14 cellular contexts compared by ENCODE assay signal in the genomic region with DNA sequence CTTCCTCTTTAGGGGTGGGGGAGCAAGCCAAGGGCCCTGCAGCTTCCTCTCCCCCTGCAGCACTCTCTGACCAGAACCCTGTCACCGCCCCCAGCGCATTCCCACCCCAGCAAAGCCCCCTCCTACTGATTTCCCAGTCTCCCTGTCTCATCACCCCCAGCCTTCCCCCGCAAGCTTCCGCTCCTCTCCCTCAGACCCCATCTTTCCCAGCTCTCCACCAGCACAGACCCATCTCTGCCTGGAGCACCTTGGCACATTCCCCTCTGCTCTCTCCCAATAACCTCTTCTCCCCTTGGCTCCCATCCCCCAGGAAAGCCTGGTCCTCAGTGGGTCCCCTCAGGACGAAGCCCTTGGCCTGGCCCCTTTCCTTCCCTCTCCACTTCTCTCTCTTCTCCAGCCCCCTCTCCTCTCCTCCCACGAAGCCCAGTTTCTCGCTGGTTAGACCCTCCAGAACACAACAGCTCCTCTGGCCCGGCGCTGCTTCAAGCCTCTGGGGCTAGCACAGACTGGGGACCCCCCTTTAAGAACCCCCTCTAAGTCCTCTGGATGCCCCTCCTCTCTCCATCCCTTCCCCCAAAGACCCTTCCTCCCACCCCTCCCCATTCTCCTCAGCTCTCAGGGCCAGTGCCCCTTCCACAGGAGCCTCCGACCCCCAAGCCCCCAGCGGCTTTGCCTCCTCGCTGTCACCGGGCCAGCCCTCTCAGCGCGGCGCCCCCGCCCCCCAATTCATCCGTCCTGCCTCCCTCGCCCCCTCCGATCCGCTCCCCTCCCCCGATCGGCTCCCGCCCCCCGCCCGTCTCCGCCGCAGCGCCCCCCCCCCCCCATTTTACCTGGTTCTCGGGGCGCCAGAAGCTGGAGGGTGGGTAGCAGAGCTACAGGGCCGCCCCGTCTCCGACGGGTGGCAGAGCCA. TPM values are rescaled to one million over a fixed set of nuclear protein-coding genes. Genes with fewer than 3 reads are reported as not detected.
DNase-seq lines count a peak whose midpoint lies in the region; ATAC-seq and TF ChIP-seq lines count a peak whose summit lies in the region.
"Had no signal": no experiment of that assay in that cellular context is flagged by ENCODE, and none has a peak within 500 bp of the region (broad histone marks: within the 10 kb centered on the region; RNA-seq: fewer than 3 reads in every experiment).

No MANE protein-coding gene starts in this region.

- no peaks in the 10 kb centered on the region for H3K9me3 ChIP-seq in SK-N-SH
- H3K9me3 ChIP-seq: breast epithelium, heart left ventricle, mucosa of descending colon had no signal

- no peak for TF ChIP-seq CTCF in SK-N-SH (IDR thresholded peaks at IDR 0.05)
- TF ChIP-seq CTCF in WTC11 (IDR thresholded peaks at IDR 0.05) = no peak
- TF ChIP-seq CTCF in glutamatergic neuron (IDR thresholded peaks at IDR 0.05; ENCODE audit: partially characterized antibody, unreplicated experiment) = no peak

- DNase-seq in SK-N-SH = peak; percentile 72
- DNase-seq in WTC11 (ENCODE audit: low spot score) = no peak
- DNase-seq in glutamatergic neuron = peak; percentile 31
- DNase-seq in stimulated activated effector memory CD8-positive, alpha-beta T cell treated with anti-CD3 and anti-CD28 coated beads, Interleukin-12 subunit alpha, Interleukin-12 subunit beta, amount 100 ng/mL, for 72 hours (ENCODE audit: low spot score in 2 of 2) = no peak
- DNase-seq in D341Med (ENCODE audit: low spot score) = no peak
- DNase-seq in ureter (ENCODE audit: low spot score) = no peak
- DNase-seq: GF-D8 had no signal

- H3K36me3 Mint-ChIP-seq in WTC11 (no peaks in the 10 kb centered on the region), glutamatergic neuron (ENCODE audit: unreplicated experiment) (no peaks in the 10 kb centered on the region)
- peaks cover 6% of the 10 kb centered on the region for H3K36me3 Mint-ChIP-seq in stimulated activated effector memory CD8-positive, alpha-beta T cell treated with anti-CD3 and anti-CD28 coated beads, Interleukin-12 subunit alpha, Interleukin-12 subunit beta, amount 100 ng/mL, for 72 hours

- no peaks in the 10 kb centered on the region for H3K36me3 ChIP-seq in SK-N-SH (replicated peaks in 1 of 2; ENCODE audit: control insufficient read depth in 1 of 2, insufficient read depth in 2 of 2, low read length in 1 of 2)
- H3K36me3 ChIP-seq: breast epithelium had no signal

- no peaks in the 10 kb centered on the region for H4K20me1 ChIP-seq in SK-N-SH (ENCODE audit: insufficient read depth)

- no peak overlapping the region for H2AFZ ChIP-seq in SK-N-SH (ENCODE audit: low read depth)

- WGBS in SK-N-SH (ENCODE audit: low lambda C conversion rate) = 9% methylated on average over 34 of the region's 35 CpGs

- H3K27me3 Mint-ChIP-seq in WTC11 (ENCODE audit: low read depth) = peaks cover 57% of the 10 kb centered on the region
- H3K27me3 Mint-ChIP-seq in glutamatergic neuron (ENCODE audit: unreplicated experiment) = peaks cover 27% of the 10 kb centered on the region

- H3K9me3 Mint-ChIP-seq in WTC11 (no peaks in the 10 kb centered on the region), glutamatergic neuron (ENCODE audit: unreplicated experiment) (peaks cover 11% of the 10 kb centered on the region)
- no peaks in the 10 kb centered on the region for H3K9me3 Mint-ChIP-seq in stimulated activated effector memory CD8-positive, alpha-beta T cell treated with anti-CD3 and anti-CD28 coated beads, Interleukin-12 subunit alpha, Interleukin-12 subunit beta, amount 100 ng/mL, for 72 hours
- H3K9me3 Mint-ChIP-seq: IgD-negative memory B cell had no signal

- no peak for TF ChIP-seq RAD21 in SK-N-SH (IDR thresholded peaks at IDR 0.05; ENCODE audit: low read length)

- H3K27me3 ChIP-seq in SK-N-SH (ENCODE audit: insufficient read depth) = peaks cover 10% of the 10 kb centered on the region

- H3K27ac Mint-ChIP-seq in WTC11 = no peak overlapping the region
- H3K27ac Mint-ChIP-seq in glutamatergic neuron (ENCODE audit: unreplicated experiment) = peak overlapping the region; percentile 59
- H3K27ac Mint-ChIP-seq in stimulated activated effector memory CD8-positive, alpha-beta T cell treated with anti-CD3 and anti-CD28 coated beads, Interleukin-12 subunit alpha, Interleukin-12 subunit beta, amount 100 ng/mL, for 72 hours = no peak overlapping the region
- H3K27ac Mint-ChIP-seq: IgD-negative memory B cell had no signal

- H3K4me1 ChIP-seq in SK-N-SH (ENCODE audit: control insufficient read depth in 1 of 2, insufficient read depth in 2 of 2, low read depth in 1 of 2, low read length in 1 of 2) = peaks cover 0 to 36% of the 10 kb centered on the region in 2 experiments; a peak in 1 of 4 replicates
- H3K4me1 ChIP-seq: breast epithelium had no signal

- no peaks in the 10 kb centered on the region for H3K9me2 ChIP-seq in SK-N-SH

- H3K27ac ChIP-seq in SK-N-SH (ENCODE audit: low read depth in 2 of 2, low read length in 1 of 2) = peak overlapping the region in 1 of 2 experiments; percentile 44; a peak in 1 of 4 replicates
- H3K27ac ChIP-seq: PC-9 had no signal

- H3F3A ChIP-seq in SK-N-SH (replicated peaks; ENCODE audit: insufficient read depth) = no peaks in the 10 kb centered on the region

- CTCF ChIA-PET in SK-N-SH (lab: Yijun Ruan, JAX) (interaction anchor here (0.6 to 2.0 kb wide), 12 partner anchors 12 to 273 kb away, joined by 3 to 33 read pairs (median 5); a partner anchor contains a TSS), WTC11 (lab: Charles Lee) (interaction anchor here (0.6 to 2.8 kb wide), 15 partner anchors 18 to 292 kb away, joined by 3 to 33 read pairs (median 4); a partner anchor contains a TSS)

- H3K79me2 ChIP-seq in SK-N-SH (ENCODE audit: insufficient read depth) = no peaks in the 10 kb centered on the region

- peak overlapping the region in 1 of 2 experiments; percentile 67; a peak in 1 of 4 replicates for H3K4me3 ChIP-seq in SK-N-SH (ENCODE audit: low read depth in 2 of 2, low read length in 1 of 2)

- ATAC-seq in SK-N-SH treated with all-trans-retinoic acid at 6 μM for 48 hours = no peak
- no peak for ATAC-seq in WTC11
- no peak for ATAC-seq in stimulated activated effector memory CD8-positive, alpha-beta T cell treated with anti-CD3 and anti-CD28 coated beads, Interleukin-12 subunit alpha, Interleukin-12 subunit beta, amount 100 ng/mL, for 72 hours
- no peak for ATAC-seq in HG02870 (IDR thresholded peaks at IDR 0.05; ENCODE audit: unreplicated experiment)

- H3K4me1 Mint-ChIP-seq in WTC11 = peaks cover 45% of the 10 kb centered on the region
- H3K4me1 Mint-ChIP-seq in glutamatergic neuron (ENCODE audit: low read depth, unreplicated experiment) = peaks cover 28% of the 10 kb centered on the region
- peaks cover 16% of the 10 kb centered on the region for H3K4me1 Mint-ChIP-seq in stimulated activated effector memory CD8-positive, alpha-beta T cell treated with anti-CD3 and anti-CD28 coated beads, Interleukin-12 subunit alpha, Interleukin-12 subunit beta, amount 100 ng/mL, for 72 hours

- H3K4me3 Mint-ChIP-seq in WTC11 (peak overlapping the region; percentile 46; the same call in 1 of the 2 replicates), glutamatergic neuron (ENCODE audit: unreplicated experiment) (peak overlapping the region; percentile 89)
- peak overlapping the region; percentile 66 for H3K4me3 Mint-ChIP-seq in stimulated activated effector memory CD8-positive, alpha-beta T cell treated with anti-CD3 and anti-CD28 coated beads, Interleukin-12 subunit alpha, Interleukin-12 subunit beta, amount 100 ng/mL, for 72 hours

- POLR2A ChIA-PET in SK-N-SH (lab: Yijun Ruan, JAX) (interaction anchor here (0.6 to 1.2 kb wide), 4 partner anchors 14 to 333 kb away, joined by 3 to 6 read pairs (median 4); a partner anchor contains a TSS), WTC11 (lab: Charles Lee) (interaction anchor here (0.6 kb wide), 1 partner anchor 24 kb away, joined by 5 read pairs; no protein-coding TSS in a partner anchor)

- no peak overlapping the region for H3K9ac ChIP-seq in SK-N-SH

- no peak overlapping the region for H3K4me2 ChIP-seq in SK-N-SH

- TF ChIP-seq EP300 in SK-N-SH (IDR thresholded peaks at IDR 0.05; ENCODE audit: borderline replicate concordance in 1 of 2, low read depth in 1 of 2, low read length in 1 of 2) = no peak

TF ChIP-seq in SK-N-SH, 30 proteins besides CTCF, POLR2A, EP300 and RAD21:
- no peak for TF ChIP-seq RFX5 (IDR thresholded peaks at IDR 0.05; ENCODE audit: low read length)
- TF ChIP-seq FOXJ3 (CRISPR knock-in tag; IDR thresholded peaks at IDR 0.05) = no peak
- TF ChIP-seq MXI1 (IDR thresholded peaks at IDR 0.05; ENCODE audit: low read depth, low read length) = no peak
TF ChIP-seq in SK-N-SH: peak in this region for 0.

TF ChIP-seq in SK-N-SH treated with all-trans-retinoic acid at 6 μM for 48 hours, 23 proteins besides CTCF, POLR2A, EP300 and RAD21 (continues in another document):
- TF ChIP-seq ZNF8 (CRISPR knock-in tag; IDR thresholded peaks at IDR 0.05) = no peak

TF ChIP-seq in WTC11, 78 proteins besides CTCF, POLR2A, EP300 and RAD21 (continues in another document):
- no peak for TF ChIP-seq MYBL2 (CRISPR knock-in tag; IDR thresholded peaks at IDR 0.05)
- no peak for TF ChIP-seq ZNF232 (CRISPR knock-in tag; IDR thresholded peaks at IDR 0.05)
- TF ChIP-seq TP53 (CRISPR knock-in tag; IDR thresholded peaks at IDR 0.05) = no peak
- no peak for TF ChIP-seq ZNF121 (CRISPR knock-in tag; IDR thresholded peaks at IDR 0.05)
- TF ChIP-seq SP1 (CRISPR knock-in tag; conservative IDR thresholded peaks at IDR 0.05) = no peak
- TF ChIP-seq ZNF396 (CRISPR knock-in tag; IDR thresholded peaks at IDR 0.05; ENCODE audit: borderline replicate concordance) = no peak
- no peak for TF ChIP-seq TEAD4 (CRISPR knock-in tag; IDR thresholded peaks at IDR 0.05)

RNA-seq across cellular contexts. Expression of a gene that starts 0.6 kb away (rescaled TPM):
- 0.15 TPM in 2 replicates for polyA plus RNA-seq in SK-N-SH (2012; rRNA removed)
- polyA plus RNA-seq in SK-N-SH (2012; cell fraction: cytosol; rRNA removed) = 0.09 and 1.4 TPM in 2 replicates
- polyA plus RNA-seq in SK-N-SH (2012; cell fraction: nucleus; rRNA removed) = 0.06 and 0.54 TPM in 2 replicates
- total RNA-seq in WTC11 (2021) = 8.0 to 10.4 TPM (median 8.6 TPM) in 3 replicates
- 50.4 TPM for total RNA-seq in glutamatergic neuron (ENCODE audit: unreplicated experiment)
- total RNA-seq in ureter = 11.6 TPM
- total RNA-seq: PC-9 had no signal
- polyA plus RNA-seq: IgD-negative memory B cell had no signal

RNA-seq across cellular contexts. Expression of a gene that starts 21.5 kb away (rescaled TPM):
- 1.6 and 2.2 TPM in 2 replicates for polyA plus RNA-seq in SK-N-SH (2012; rRNA removed)
- 0.50 and 0.92 TPM in 2 replicates for polyA plus RNA-seq in SK-N-SH (2012; cell fraction: cytosol; rRNA removed)
- polyA plus RNA-seq in SK-N-SH (2012; cell fraction: nucleus; rRNA removed) = 10.3 and 12.9 TPM in 2 replicates
- total RNA-seq in WTC11 (2021) = 31.9 to 41.5 TPM (median 40.3 TPM) in 3 replicates
- 2.9 TPM for total RNA-seq in glutamatergic neuron (ENCODE audit: unreplicated experiment)
- total RNA-seq in ureter = 23.3 TPM

RNA-seq across cellular contexts. Expression of a gene that starts 37.4 kb away (rescaled TPM):
- 0.08 TPM in 2 replicates for polyA plus RNA-seq in SK-N-SH (2012; rRNA removed)
- 0.03 and 0.05 TPM in 2 replicates for polyA plus RNA-seq in SK-N-SH (2012; cell fraction: cytosol; rRNA removed)
- polyA plus RNA-seq in SK-N-SH (2012; cell fraction: nucleus; rRNA removed) = 0.21 and 0.23 TPM in 2 replicates
- total RNA-seq in WTC11 (2021) = 6.6 to 8.7 TPM (median 8.2 TPM) in 3 replicates
- total RNA-seq in glutamatergic neuron (ENCODE audit: unreplicated experiment) = 5.5 TPM
- 11.4 TPM for total RNA-seq in ureter

RNA-seq across cellular contexts. Expression of a gene that starts 55.9 kb away (rescaled TPM):
- polyA plus RNA-seq in SK-N-SH (2012; rRNA removed) = 59.4 and 66.3 TPM in 2 replicates
- 60.8 and 62.6 TPM in 2 replicates for polyA plus RNA-seq in SK-N-SH (2012; cell fraction: cytosol; rRNA removed)
- 316 TPM in 2 replicates for polyA plus RNA-seq in SK-N-SH (2012; cell fraction: nucleus; rRNA removed)
- 285 to 314 TPM (median 300 TPM) in 3 replicates for total RNA-seq in WTC11 (2021)
- total RNA-seq in glutamatergic neuron (ENCODE audit: unreplicated experiment) = 415 TPM
- total RNA-seq in ureter = 391 TPM

Comparison
In these comparisons a context has a peak if more than half of its experiments do, and no peak if none do; other contexts are left out.
1. DNase-seq: peak in SK-N-SH (single experiment) and glutamatergic neuron (single experiment); none in WTC11 (single experiment), stimulated activated effector memory CD8-positive, alpha-beta T cell treated with anti-CD3 and anti-CD28 coated beads, Interleukin-12 subunit alpha, Interleukin-12 subunit beta, amount 100 ng/mL, for 72 hours (0 of 2), D341Med (single experiment) and ureter (single experiment).
2. Peak in every context shown above with its lines, with median percentiles within 50 percentile points of each other: H3K4me3 Mint-ChIP-seq.